22 cellular contexts compared by ENCODE assay signal in genomic region chr17:59172436-59173004, GRCh38.
"Had no signal": no experiment of that assay in that cellular context is flagged by ENCODE, and none has a peak within 500 bp of the region (broad histone marks: within the 10 kb centered on the region; RNA-seq: fewer than 3 reads in every experiment).

No MANE protein-coding gene starts in this region.

- H3K4me3 ChIP-seq: MG63, SJSA1, SK-N-MC had no signal

- FAIRE-seq: RCC 7860 had no signal

- H3K27ac ChIP-seq: SJSA1, SK-N-MC had no signal

- H3K27me3 ChIP-seq: MG63, SJSA1 had no signal

- H3K9me3 ChIP-seq: MG63, SJSA1 had no signal

- DNase-seq: Karpas-422, KG1, MG63, NCI-H1092, NCI-H1105 treated with DMSO at 0.1 percent for 48 hours, NCI-H1417 treated with DMSO at 0.1 percent for 48 hours, NCI-H187, NCI-H2029, NCI-H2081 treated with DMSO at 0.1 percent for 48 hours, NCI-H2171, NCI-H226, NCI-H446, NCI-H510A, NCI-H524 treated with DMSO at 0.1 percent for 48 hours, NCI-H69, NCI-H774, Right ventricle myocardium superior, RPMI8226, SIG-M5 had no signal
